Comparison of ENCODE assay signal across 1 cellular context in the genomic region with DNA sequence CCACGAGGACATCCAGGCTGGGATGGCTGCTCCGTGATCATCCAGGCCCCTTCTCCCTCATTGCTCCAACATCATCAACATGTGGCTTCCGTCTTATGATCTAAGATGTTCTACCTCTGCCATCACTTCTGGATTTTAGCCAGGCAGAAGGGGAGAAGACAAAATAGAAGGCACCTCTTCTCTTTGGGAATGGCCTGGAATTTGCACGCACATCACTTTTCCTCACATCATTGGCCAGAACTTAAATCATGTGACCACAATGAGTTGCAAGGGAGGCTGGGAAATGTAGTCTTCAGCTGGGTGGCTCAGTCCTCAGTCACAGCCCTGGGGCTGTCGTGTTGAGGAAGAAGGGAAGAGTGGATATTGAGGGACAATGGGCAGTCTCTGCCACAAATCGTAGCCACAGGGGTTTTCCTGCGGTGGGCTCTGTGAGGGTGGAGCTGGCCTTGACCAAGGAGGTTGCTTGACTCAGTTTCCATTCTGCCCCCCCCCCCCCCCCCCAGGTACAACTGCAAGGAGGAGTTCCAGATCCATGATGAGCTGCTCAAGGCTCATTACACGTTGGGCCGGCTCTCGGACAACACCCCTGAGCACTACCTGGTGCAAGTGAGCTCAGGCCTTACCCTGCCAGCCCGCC.
TF ChIP-seq lines count a peak whose summit lies in the region.

No MANE protein-coding gene starts in this region.

TF ChIP-seq in K562, 482 proteins besides CTCF, POLR2A, EP300 and RAD21 (continued from another document):
- TF ChIP-seq, protein P1, sequence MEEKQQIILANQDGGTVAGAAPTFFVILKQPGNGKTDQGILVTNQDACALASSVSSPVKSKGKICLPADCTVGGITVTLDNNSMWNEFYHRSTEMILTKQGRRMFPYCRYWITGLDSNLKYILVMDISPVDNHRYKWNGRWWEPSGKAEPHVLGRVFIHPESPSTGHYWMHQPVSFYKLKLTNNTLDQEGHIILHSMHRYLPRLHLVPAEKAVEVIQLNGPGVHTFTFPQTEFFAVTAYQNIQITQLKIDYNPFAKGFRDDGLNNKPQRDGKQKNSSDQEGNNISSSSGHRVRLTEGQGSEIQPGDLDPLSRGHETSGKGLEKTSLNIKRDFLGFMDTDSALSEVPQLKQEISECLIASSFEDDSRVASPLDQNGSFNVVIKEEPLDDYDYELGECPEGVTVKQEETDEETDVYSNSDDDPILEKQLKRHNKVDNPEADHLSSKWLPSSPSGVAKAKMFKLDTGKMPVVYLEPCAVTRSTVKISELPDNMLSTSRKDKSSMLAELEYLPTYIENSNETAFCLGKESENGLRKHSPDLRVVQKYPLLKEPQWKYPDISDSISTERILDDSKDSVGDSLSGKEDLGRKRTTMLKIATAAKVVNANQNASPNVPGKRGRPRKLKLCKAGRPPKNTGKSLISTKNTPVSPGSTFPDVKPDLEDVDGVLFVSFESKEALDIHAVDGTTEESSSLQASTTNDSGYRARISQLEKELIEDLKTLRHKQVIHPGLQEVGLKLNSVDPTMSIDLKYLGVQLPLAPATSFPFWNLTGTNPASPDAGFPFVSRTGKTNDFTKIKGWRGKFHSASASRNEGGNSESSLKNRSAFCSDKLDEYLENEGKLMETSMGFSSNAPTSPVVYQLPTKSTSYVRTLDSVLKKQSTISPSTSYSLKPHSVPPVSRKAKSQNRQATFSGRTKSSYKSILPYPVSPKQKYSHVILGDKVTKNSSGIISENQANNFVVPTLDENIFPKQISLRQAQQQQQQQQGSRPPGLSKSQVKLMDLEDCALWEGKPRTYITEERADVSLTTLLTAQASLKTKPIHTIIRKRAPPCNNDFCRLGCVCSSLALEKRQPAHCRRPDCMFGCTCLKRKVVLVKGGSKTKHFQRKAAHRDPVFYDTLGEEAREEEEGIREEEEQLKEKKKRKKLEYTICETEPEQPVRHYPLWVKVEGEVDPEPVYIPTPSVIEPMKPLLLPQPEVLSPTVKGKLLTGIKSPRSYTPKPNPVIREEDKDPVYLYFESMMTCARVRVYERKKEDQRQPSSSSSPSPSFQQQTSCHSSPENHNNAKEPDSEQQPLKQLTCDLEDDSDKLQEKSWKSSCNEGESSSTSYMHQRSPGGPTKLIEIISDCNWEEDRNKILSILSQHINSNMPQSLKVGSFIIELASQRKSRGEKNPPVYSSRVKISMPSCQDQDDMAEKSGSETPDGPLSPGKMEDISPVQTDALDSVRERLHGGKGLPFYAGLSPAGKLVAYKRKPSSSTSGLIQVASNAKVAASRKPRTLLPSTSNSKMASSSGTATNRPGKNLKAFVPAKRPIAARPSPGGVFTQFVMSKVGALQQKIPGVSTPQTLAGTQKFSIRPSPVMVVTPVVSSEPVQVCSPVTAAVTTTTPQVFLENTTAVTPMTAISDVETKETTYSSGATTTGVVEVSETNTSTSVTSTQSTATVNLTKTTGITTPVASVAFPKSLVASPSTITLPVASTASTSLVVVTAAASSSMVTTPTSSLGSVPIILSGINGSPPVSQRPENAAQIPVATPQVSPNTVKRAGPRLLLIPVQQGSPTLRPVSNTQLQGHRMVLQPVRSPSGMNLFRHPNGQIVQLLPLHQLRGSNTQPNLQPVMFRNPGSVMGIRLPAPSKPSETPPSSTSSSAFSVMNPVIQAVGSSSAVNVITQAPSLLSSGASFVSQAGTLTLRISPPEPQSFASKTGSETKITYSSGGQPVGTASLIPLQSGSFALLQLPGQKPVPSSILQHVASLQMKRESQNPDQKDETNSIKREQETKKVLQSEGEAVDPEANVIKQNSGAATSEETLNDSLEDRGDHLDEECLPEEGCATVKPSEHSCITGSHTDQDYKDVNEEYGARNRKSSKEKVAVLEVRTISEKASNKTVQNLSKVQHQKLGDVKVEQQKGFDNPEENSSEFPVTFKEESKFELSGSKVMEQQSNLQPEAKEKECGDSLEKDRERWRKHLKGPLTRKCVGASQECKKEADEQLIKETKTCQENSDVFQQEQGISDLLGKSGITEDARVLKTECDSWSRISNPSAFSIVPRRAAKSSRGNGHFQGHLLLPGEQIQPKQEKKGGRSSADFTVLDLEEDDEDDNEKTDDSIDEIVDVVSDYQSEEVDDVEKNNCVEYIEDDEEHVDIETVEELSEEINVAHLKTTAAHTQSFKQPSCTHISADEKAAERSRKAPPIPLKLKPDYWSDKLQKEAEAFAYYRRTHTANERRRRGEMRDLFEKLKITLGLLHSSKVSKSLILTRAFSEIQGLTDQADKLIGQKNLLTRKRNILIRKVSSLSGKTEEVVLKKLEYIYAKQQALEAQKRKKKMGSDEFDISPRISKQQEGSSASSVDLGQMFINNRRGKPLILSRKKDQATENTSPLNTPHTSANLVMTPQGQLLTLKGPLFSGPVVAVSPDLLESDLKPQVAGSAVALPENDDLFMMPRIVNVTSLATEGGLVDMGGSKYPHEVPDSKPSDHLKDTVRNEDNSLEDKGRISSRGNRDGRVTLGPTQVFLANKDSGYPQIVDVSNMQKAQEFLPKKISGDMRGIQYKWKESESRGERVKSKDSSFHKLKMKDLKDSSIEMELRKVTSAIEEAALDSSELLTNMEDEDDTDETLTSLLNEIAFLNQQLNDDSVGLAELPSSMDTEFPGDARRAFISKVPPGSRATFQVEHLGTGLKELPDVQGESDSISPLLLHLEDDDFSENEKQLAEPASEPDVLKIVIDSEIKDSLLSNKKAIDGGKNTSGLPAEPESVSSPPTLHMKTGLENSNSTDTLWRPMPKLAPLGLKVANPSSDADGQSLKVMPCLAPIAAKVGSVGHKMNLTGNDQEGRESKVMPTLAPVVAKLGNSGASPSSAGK (IDR thresholded peaks at IDR 0.05) = 0 out of 2 replicates have a peak, but pooled peaks have one; percentile 41
- TF ChIP-seq JUND (IDR thresholded peaks at IDR 0.05; ENCODE audit: borderline replicate concordance, low read depth, low read length) (peak; percentile 53; the same call in 1 of the 2 replicates), JUND (tag; IDR thresholded peaks at IDR 0.05; ENCODE audit: borderline replicate concordance, low read depth, low read length) (no peak), GTF2A2 (tag; IDR thresholded peaks at IDR 0.05) (no peak), SMARCA5 (IDR thresholded peaks at IDR 0.05) (no peak), HCFC1 (IDR thresholded peaks at IDR 0.05; ENCODE audit: low read depth, low read length) (peak; percentile 97), ZNF143 (CRISPR knock-in tag; IDR thresholded peaks at IDR 0.05) (peak; percentile 96), MAFK (IDR thresholded peaks at IDR 0.05; ENCODE audit: low read length) (peak; percentile 65; the same call in 1 of the 2 replicates), FOXK2 (conservative IDR thresholded peaks at IDR 0.05 in 1 of 2, IDR thresholded peaks at IDR 0.05 in 1 of 2; ENCODE audit: low read depth in 2 of 2) (0 out of 4 replicates have a peak, but pooled peaks of 1 of the 2 experiments have one; percentile 24), TEAD1 (CRISPR knock-in tag; IDR thresholded peaks at IDR 0.05) (peak; percentile 18 to 95; a peak in 2 of 4 replicates), MBD2 (IDR thresholded peaks at IDR 0.05; ENCODE audit: borderline replicate concordance, low read depth) (peak; percentile 68; the same call in 1 of the 2 replicates), NFE2 (IDR thresholded peaks at IDR 0.05; ENCODE audit: low read depth) (peak; percentile 4; the same call in 1 of the 2 replicates), PHF20 (IDR thresholded peaks at IDR 0.05; ENCODE audit: partially characterized antibody) (peak; percentile 62), ZNF507 (tag; conservative IDR thresholded peaks at IDR 0.05) (no peak), ZNF589 (CRISPR knock-in tag; IDR thresholded peaks at IDR 0.05; ENCODE audit: low read depth) (no peak), TEAD4 (IDR thresholded peaks at IDR 0.05; ENCODE audit: low read length) (peak; percentile 68), TEAD4 (CRISPR knock-in tag; IDR thresholded peaks at IDR 0.05; ENCODE audit: borderline replicate concordance) (no peak)
- TF ChIP-seq, protein P2, sequence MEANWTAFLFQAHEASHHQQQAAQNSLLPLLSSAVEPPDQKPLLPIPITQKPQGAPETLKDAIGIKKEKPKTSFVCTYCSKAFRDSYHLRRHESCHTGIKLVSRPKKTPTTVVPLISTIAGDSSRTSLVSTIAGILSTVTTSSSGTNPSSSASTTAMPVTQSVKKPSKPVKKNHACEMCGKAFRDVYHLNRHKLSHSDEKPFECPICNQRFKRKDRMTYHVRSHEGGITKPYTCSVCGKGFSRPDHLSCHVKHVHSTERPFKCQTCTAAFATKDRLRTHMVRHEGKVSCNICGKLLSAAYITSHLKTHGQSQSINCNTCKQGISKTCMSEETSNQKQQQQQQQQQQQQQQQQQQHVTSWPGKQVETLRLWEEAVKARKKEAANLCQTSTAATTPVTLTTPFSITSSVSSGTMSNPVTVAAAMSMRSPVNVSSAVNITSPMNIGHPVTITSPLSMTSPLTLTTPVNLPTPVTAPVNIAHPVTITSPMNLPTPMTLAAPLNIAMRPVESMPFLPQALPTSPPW (CRISPR knock-in tag; IDR thresholded peaks at IDR 0.05) = 0 out of 2 replicates have a peak, but pooled peaks have one; percentile 7
- TF ChIP-seq, protein P3, sequence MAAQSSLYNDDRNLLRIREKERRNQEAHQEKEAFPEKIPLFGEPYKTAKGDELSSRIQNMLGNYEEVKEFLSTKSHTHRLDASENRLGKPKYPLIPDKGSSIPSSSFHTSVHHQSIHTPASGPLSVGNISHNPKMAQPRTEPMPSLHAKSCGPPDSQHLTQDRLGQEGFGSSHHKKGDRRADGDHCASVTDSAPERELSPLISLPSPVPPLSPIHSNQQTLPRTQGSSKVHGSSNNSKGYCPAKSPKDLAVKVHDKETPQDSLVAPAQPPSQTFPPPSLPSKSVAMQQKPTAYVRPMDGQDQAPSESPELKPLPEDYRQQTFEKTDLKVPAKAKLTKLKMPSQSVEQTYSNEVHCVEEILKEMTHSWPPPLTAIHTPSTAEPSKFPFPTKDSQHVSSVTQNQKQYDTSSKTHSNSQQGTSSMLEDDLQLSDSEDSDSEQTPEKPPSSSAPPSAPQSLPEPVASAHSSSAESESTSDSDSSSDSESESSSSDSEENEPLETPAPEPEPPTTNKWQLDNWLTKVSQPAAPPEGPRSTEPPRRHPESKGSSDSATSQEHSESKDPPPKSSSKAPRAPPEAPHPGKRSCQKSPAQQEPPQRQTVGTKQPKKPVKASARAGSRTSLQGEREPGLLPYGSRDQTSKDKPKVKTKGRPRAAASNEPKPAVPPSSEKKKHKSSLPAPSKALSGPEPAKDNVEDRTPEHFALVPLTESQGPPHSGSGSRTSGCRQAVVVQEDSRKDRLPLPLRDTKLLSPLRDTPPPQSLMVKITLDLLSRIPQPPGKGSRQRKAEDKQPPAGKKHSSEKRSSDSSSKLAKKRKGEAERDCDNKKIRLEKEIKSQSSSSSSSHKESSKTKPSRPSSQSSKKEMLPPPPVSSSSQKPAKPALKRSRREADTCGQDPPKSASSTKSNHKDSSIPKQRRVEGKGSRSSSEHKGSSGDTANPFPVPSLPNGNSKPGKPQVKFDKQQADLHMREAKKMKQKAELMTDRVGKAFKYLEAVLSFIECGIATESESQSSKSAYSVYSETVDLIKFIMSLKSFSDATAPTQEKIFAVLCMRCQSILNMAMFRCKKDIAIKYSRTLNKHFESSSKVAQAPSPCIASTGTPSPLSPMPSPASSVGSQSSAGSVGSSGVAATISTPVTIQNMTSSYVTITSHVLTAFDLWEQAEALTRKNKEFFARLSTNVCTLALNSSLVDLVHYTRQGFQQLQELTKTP (IDR thresholded peaks at IDR 0.05; ENCODE audit: low read depth in 1 of 2, partially characterized antibody in 2 of 2) = peak in 1 of 2 experiments; percentile 77
- TF ChIP-seq, protein P4, sequence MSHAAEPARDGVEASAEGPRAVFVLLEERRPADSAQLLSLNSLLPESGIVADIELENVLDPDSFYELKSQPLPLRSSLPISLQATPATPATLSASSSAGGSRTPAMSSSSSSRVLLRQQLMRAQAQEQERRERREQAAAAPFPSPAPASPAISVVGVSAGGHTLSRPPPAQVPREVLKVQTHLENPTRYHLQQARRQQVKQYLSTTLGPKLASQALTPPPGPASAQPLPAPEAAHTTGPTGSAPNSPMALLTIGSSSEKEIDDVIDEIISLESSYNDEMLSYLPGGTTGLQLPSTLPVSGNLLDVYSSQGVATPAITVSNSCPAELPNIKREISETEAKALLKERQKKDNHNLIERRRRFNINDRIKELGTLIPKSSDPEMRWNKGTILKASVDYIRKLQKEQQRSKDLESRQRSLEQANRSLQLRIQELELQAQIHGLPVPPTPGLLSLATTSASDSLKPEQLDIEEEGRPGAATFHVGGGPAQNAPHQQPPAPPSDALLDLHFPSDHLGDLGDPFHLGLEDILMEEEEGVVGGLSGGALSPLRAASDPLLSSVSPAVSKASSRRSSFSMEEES (CRISPR knock-in tag; IDR thresholded peaks at IDR 0.05) = peak; percentile 97
- TF ChIP-seq, protein P5, sequence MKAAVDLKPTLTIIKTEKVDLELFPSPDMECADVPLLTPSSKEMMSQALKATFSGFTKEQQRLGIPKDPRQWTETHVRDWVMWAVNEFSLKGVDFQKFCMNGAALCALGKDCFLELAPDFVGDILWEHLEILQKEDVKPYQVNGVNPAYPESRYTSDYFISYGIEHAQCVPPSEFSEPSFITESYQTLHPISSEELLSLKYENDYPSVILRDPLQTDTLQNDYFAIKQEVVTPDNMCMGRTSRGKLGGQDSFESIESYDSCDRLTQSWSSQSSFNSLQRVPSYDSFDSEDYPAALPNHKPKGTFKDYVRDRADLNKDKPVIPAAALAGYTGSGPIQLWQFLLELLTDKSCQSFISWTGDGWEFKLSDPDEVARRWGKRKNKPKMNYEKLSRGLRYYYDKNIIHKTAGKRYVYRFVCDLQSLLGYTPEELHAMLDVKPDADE (conservative IDR thresholded peaks at IDR 0.05; ENCODE audit: control insufficient read depth, low read depth, low read length) = peak; percentile 86
